In genomic region chr10:71255817-71256660, GRCh38 we compare ENCODE assay signal across 8 cellular contexts. TPM values are rescaled to one million over a fixed set of nuclear protein-coding genes. Genes with fewer than 3 reads are reported as not detected.
DNase-seq lines count a peak whose midpoint lies in the region; TF ChIP-seq lines count a peak whose summit lies in the region.
"Had no signal": no experiment of that assay in that cellular context is flagged by ENCODE, and none has a peak within 500 bp of the region (broad histone marks: within the 10 kb centered on the region; RNA-seq: fewer than 3 reads in every experiment).

No MANE protein-coding gene starts in this region.

- peak; percentile 82 for TF ChIP-seq POLR2A in transverse colon (IDR thresholded peaks at IDR 0.05)

- H3K9me3 ChIP-seq in cardiac muscle cell (ENCODE audit: low read depth) (no peaks in the 10 kb centered on the region), transverse colon (no peaks in the 10 kb centered on the region)

- in situ Hi-C loops in transverse colon (cut with MboI; ENCODE audit: low pct_ligation_motif_present in 1 of 4, low pct_unique_long_range_greater_than_20kb in 1 of 4, low sequenced_read_pairs in 3 of 4), result no loop called here

- H3K4me1 ChIP-seq in cardiac muscle cell (ENCODE audit: low read depth) (peaks cover 61% of the 10 kb centered on the region), transverse colon (peaks cover 39 to 91% (median 67%) of the 10 kb centered on the region in 4 donors)

- WGBS in transverse colon (ENCODE audit: low coverage in 1 of 2), 2 donors, result 42% methylated on average over 17 of the region's 17 CpGs; no CpG with 5 or more reads in 1 of the 2 donors

- no peaks in the 10 kb centered on the region for H3K27me3 ChIP-seq in cardiac muscle cell
- H3K27me3 ChIP-seq in transverse colon, result no peaks in the 10 kb centered on the region

- peak; percentile 86 for DNase-seq in HT1080 (ENCODE audit: low read depth)
- DNase-seq in RPMI7951 (ENCODE audit: low read depth), result peak; percentile 93
- peak in 1 of 2 donors; percentile 93 for DNase-seq in cardiac muscle cell (ENCODE audit: low read depth in 1 of 2, low spot score in 1 of 2)
- peak; percentile 92 for DNase-seq in transverse colon
- no peak for DNase-seq in stimulated activated CD4-positive, alpha-beta T cell treated with anti-CD3 and anti-CD28 coated beads, Interleukin-1b, Interleukin-23, amount 100 ng/mL, for 48 hours
- DNase-seq in globus pallidus (ENCODE audit: low spot score), result no peak
- DNase-seq in SKM-1 (lab: John Stamatoyannopoulos, UW; ENCODE audit: unreplicated experiment), result no peak
- DNase-seq: Karpas-422 had no signal

- no peak for TF ChIP-seq EP300 in transverse colon (IDR thresholded peaks at IDR 0.05; ENCODE audit: low read depth)

- peak overlapping the region; percentile 71 for H3K27ac ChIP-seq in cardiac muscle cell
- H3K27ac ChIP-seq in transverse colon, result peak overlapping the region; percentile 77 to 86 (median 80)

- TF ChIP-seq CTCF in cardiac muscle cell (IDR thresholded peaks at IDR 0.05; ENCODE audit: low read depth, low read length) (no peak), transverse colon (IDR thresholded peaks at IDR 0.05) (no peak)

- H3K4me3 ChIP-seq in cardiac muscle cell, result no peak overlapping the region
- H3K4me3 ChIP-seq in transverse colon, result no peak overlapping the region

- intact Hi-C loops in transverse colon (cut with DNase I; ENCODE audit: low total_unique reads), result no loop called here

- H3K36me3 ChIP-seq in cardiac muscle cell (no peaks in the 10 kb centered on the region), transverse colon (no peaks in the 10 kb centered on the region)

RNA-seq across cellular contexts. Expression of gene UNC5B, which starts 43.7 kb away (rescaled TPM):
- total RNA-seq in HT1080 (2014; rRNA removed; shearing (Covaris generic)), result 1.7 and 2.9 TPM in 2 replicates
- 2.5 and 3.5 TPM in 2 replicates for polyA plus RNA-seq in HT1080 (2015; cell fraction: cytosol; rRNA removed)
- polyA plus RNA-seq in HT1080 (2015; cell fraction: nucleus; rRNA removed), result 6.3 and 6.9 TPM in 2 replicates
- 19.3 and 25.3 TPM in 2 replicates for total RNA-seq in RPMI7951 (2014; rRNA removed; shearing (Covaris generic))
- total RNA-seq in cardiac muscle cell, result 112 and 172 TPM in 2 replicates
- 73.3 and 98.3 TPM in 2 replicates for polyA plus RNA-seq in cardiac muscle cell
- 10 to 100 TPM; 12.3 to 74.1 (median 41.2) TPM for total RNA-seq in transverse colon

Comparison
In these comparisons a context has a peak if more than half of its experiments do, and no peak if none do; other contexts are left out.
1. DNase-seq: peak in HT1080 (single experiment), RPMI7951 (single experiment) and transverse colon (single experiment); none in stimulated activated CD4-positive, alpha-beta T cell treated with anti-CD3 and anti-CD28 coated beads, Interleukin-1b, Interleukin-23, amount 100 ng/mL, for 48 hours (single experiment), globus pallidus (single experiment) and SKM-1 (single experiment).